Comparison of ENCODE assay signal across 23 cellular contexts in the genomic region with DNA sequence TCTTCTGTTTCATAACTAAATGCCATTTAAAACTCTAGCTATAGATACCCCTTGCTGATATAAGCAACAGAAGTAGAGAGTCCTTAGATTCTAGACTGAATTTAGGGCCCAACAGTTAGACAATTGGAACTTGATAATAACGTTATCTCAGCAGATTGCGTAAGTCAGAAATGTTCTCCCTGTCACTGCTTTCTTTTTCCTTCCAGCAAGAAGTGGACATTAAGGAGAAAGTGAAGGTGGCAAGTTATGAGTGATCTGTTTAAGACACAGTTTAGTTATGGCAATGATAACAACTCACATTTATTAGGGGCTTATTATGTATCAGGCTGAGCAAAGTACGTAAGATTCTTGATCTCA. TPM values are rescaled to one million over a fixed set of nuclear protein-coding genes. Genes with fewer than 3 reads are reported as not detected.
DNase-seq lines count a peak whose midpoint lies in the region; ATAC-seq and TF ChIP-seq lines count a peak whose summit lies in the region.
"Had no signal": no experiment of that assay in that cellular context is flagged by ENCODE, and none has a peak within 500 bp of the region (broad histone marks: within the 10 kb centered on the region; RNA-seq: fewer than 3 reads in every experiment).

No MANE protein-coding gene starts in this region.

- intact Hi-C loops in activated CD4-positive, alpha-beta T cell treated with anti-CD3 and anti-CD28 coated beads, Interleukin-2, amount 10 ng/mL, durations not matched to agents 24 days and 14 days (cut with micrococcal nuclease) = loop anchor here (1.0 to 10.0 kb wide), 8 partner anchors 8 to 1462 kb away; partner anchors contain the start of genes CD274, JAK2, PLPP6 and PUM3
- intact Hi-C loops in activated T-helper 2 cell treated with anti-CD3 and anti-CD28 coated beads, Interferon-gamma antibody, Interleukin-2, Interleukin-4, amounts not matched to agents 10 μg/mL and 5 μg/mL and 100 μg/mL, durations not matched to agents 14 hours and 24 hours and 36 hours (cut with micrococcal nuclease) = loop anchor here (1.0 to 10.0 kb wide), 7 partner anchors 8 to 1452 kb away; partner anchors contain the start of genes CDC37L1, PLGRKT and SLC1A1
- intact Hi-C loops in right lobe of liver (cut with DNase I) = no loop called here

- peak overlapping the region; percentile 83 for H3K27ac Mint-ChIP-seq in activated CD4-positive, alpha-beta T cell treated with anti-CD3 and anti-CD28 coated beads, Interleukin-2, amount 10 ng/mL, durations not matched to agents 24 days and 14 days
- peak overlapping the region; percentile 71 for H3K27ac Mint-ChIP-seq in activated T-helper 2 cell treated with anti-CD3 and anti-CD28 coated beads, Interferon-gamma antibody, Interleukin-2, Interleukin-4, amounts not matched to agents 10 μg/mL and 5 μg/mL and 100 μg/mL, durations not matched to agents 14 hours and 24 hours and 36 hours
- H3K27ac Mint-ChIP-seq: activated CD8-positive, alpha-beta memory T cell treated with anti-CD3 and anti-CD28 coated beads, Interleukin-2, amount 10 ng/mL, durations not matched to agents 7 days and 5 days; natural killer cell treated with Interleukin-12 subunit alpha and Interleukin-12 subunit beta and Interleukin-15 and Interleukin-18, amount 100 ng/mL, for 72 hours had no signal

- no peak overlapping the region; the same call in 1 of the 2 replicates for H3K9ac ChIP-seq in GM23248
- H3K9ac ChIP-seq: parathyroid adenoma had no signal

- TF ChIP-seq CTCF in right lobe of liver (IDR thresholded peaks at IDR 0.05) = no peak

- no peaks in the 10 kb centered on the region for H3K79me2 ChIP-seq in GM23248 (ENCODE audit: insufficient read depth)
- H3K79me2 ChIP-seq: parathyroid adenoma had no signal

- ATAC-seq in right lobe of liver (peak in 3 of 4 donors; percentile 9 to 17 (median 12)), GM19455 (IDR thresholded peaks at IDR 0.05; ENCODE audit: unreplicated experiment) (no peak)
- ATAC-seq: heart left ventricle; natural killer cell treated with Interleukin-12 subunit alpha and Interleukin-12 subunit beta and Interleukin-15 and Interleukin-18, amount 100 ng/mL, for 72 hours; sciatic nerve had no signal

- no peak for TF ChIP-seq POLR2A in right lobe of liver (IDR thresholded peaks at IDR 0.05)

- H3K4me3 Mint-ChIP-seq in activated CD4-positive, alpha-beta T cell treated with anti-CD3 and anti-CD28 coated beads, Interleukin-2, amount 10 ng/mL, durations not matched to agents 24 days and 14 days = peak overlapping the region; percentile 60
- no peak overlapping the region for H3K4me3 Mint-ChIP-seq in activated T-helper 2 cell treated with anti-CD3 and anti-CD28 coated beads, Interferon-gamma antibody, Interleukin-2, Interleukin-4, amounts not matched to agents 10 μg/mL and 5 μg/mL and 100 μg/mL, durations not matched to agents 14 hours and 24 hours and 36 hours (ENCODE audit: low read depth)
- H3K4me3 Mint-ChIP-seq: activated CD8-positive, alpha-beta memory T cell treated with anti-CD3 and anti-CD28 coated beads, Interleukin-2, amount 10 ng/mL, durations not matched to agents 7 days and 5 days; natural killer cell treated with Interleukin-12 subunit alpha and Interleukin-12 subunit beta and Interleukin-15 and Interleukin-18, amount 100 ng/mL, for 72 hours had no signal

- H3K9me3 ChIP-seq in GM23248 (ENCODE audit: low read depth) = no peaks in the 10 kb centered on the region
- H3K9me3 ChIP-seq in right lobe of liver = no peaks in the 10 kb centered on the region
- H3K9me3 ChIP-seq: BE2C, heart left ventricle, suprapubic skin had no signal

- WGBS in GM23248 (ENCODE audit: low coverage in 1 of 2, low lambda C conversion rate in 2 of 2, missing lambda C conversion rate in 2 of 2), 2 experiments = 79 to 80% methylated on average over 3 of the region's 3 CpGs
- 35% methylated on average over 3 of the region's 3 CpGs for WGBS in right lobe of liver (ENCODE audit: insufficient coverage, low coverage, low lambda C conversion rate, missing lambda C conversion rate)

- H3K27ac ChIP-seq in GM23248 (peak overlapping the region; percentile 85), right lobe of liver (peak overlapping the region; percentile 66 to 86 (median 66)), caudate nucleus (ENCODE audit: low read depth, low read length) (no peak overlapping the region)
- H3K27ac ChIP-seq: epithelial cell of prostate, heart left ventricle, parathyroid adenoma, suprapubic skin had no signal

- H3K36me3 ChIP-seq in GM23248 (ENCODE audit: low read depth) (no peaks in the 10 kb centered on the region), right lobe of liver (no peaks in the 10 kb centered on the region)
- H3K36me3 ChIP-seq: BE2C, heart left ventricle, suprapubic skin had no signal

- H2AFZ ChIP-seq in GM23248 = no peak overlapping the region
- H2AFZ ChIP-seq: parathyroid adenoma had no signal

- peaks cover 14% of the 10 kb centered on the region for H3K27me3 Mint-ChIP-seq in activated CD4-positive, alpha-beta T cell treated with anti-CD3 and anti-CD28 coated beads, Interleukin-2, amount 10 ng/mL, durations not matched to agents 24 days and 14 days
- peaks cover 9% of the 10 kb centered on the region for H3K27me3 Mint-ChIP-seq in activated T-helper 2 cell treated with anti-CD3 and anti-CD28 coated beads, Interferon-gamma antibody, Interleukin-2, Interleukin-4, amounts not matched to agents 10 μg/mL and 5 μg/mL and 100 μg/mL, durations not matched to agents 14 hours and 24 hours and 36 hours (ENCODE audit: low read depth)

- H3K9me3 Mint-ChIP-seq in activated CD4-positive, alpha-beta T cell treated with anti-CD3 and anti-CD28 coated beads, Interleukin-2, amount 10 ng/mL, durations not matched to agents 24 days and 14 days = no peaks in the 10 kb centered on the region
- H3K9me3 Mint-ChIP-seq in activated T-helper 2 cell treated with anti-CD3 and anti-CD28 coated beads, Interferon-gamma antibody, Interleukin-2, Interleukin-4, amounts not matched to agents 10 μg/mL and 5 μg/mL and 100 μg/mL, durations not matched to agents 14 hours and 24 hours and 36 hours = no peaks in the 10 kb centered on the region
- H3K9me3 Mint-ChIP-seq: natural killer cell treated with Interleukin-12 subunit alpha and Interleukin-12 subunit beta and Interleukin-15 and Interleukin-18, amount 100 ng/mL, for 72 hours had no signal

- peaks cover 48% of the 10 kb centered on the region for H3K4me1 Mint-ChIP-seq in activated CD4-positive, alpha-beta T cell treated with anti-CD3 and anti-CD28 coated beads, Interleukin-2, amount 10 ng/mL, durations not matched to agents 24 days and 14 days
- peaks cover 48% of the 10 kb centered on the region for H3K4me1 Mint-ChIP-seq in activated T-helper 2 cell treated with anti-CD3 and anti-CD28 coated beads, Interferon-gamma antibody, Interleukin-2, Interleukin-4, amounts not matched to agents 10 μg/mL and 5 μg/mL and 100 μg/mL, durations not matched to agents 14 hours and 24 hours and 36 hours (ENCODE audit: low read depth)

- H3K4me3 ChIP-seq in GM23248 (no peak overlapping the region), right lobe of liver (no peak overlapping the region)
- H3K4me3 ChIP-seq: heart left ventricle, suprapubic skin had no signal

- no peaks in the 10 kb centered on the region for H4K20me1 ChIP-seq in GM23248 (ENCODE audit: insufficient read depth)

- peak overlapping the region; percentile 33 for H3K4me2 ChIP-seq in GM23248 (ENCODE audit: unreplicated experiment)

- H3F3A ChIP-seq in GM23248 (ENCODE audit: insufficient read depth) = peaks cover 32% of the 10 kb centered on the region

- peaks cover 30% of the 10 kb centered on the region for H3K4me1 ChIP-seq in GM23248 (ENCODE audit: insufficient read depth)
- H3K4me1 ChIP-seq in right lobe of liver = peaks cover 0 to 28% (median 14%) of the 10 kb centered on the region in 4 donors
- H3K4me1 ChIP-seq: BE2C, parathyroid adenoma, suprapubic skin had no signal

- H3K27me3 ChIP-seq in GM23248 (replicated peaks; ENCODE audit: insufficient read depth) (no peaks in the 10 kb centered on the region), right lobe of liver (no peaks in the 10 kb centered on the region)
- H3K27me3 ChIP-seq: BE2C, heart left ventricle had no signal

- no peaks in the 10 kb centered on the region for H3K36me3 Mint-ChIP-seq in activated CD4-positive, alpha-beta T cell treated with anti-CD3 and anti-CD28 coated beads, Interleukin-2, amount 10 ng/mL, durations not matched to agents 24 days and 14 days (ENCODE audit: low read depth)
- H3K36me3 Mint-ChIP-seq in activated T-helper 2 cell treated with anti-CD3 and anti-CD28 coated beads, Interferon-gamma antibody, Interleukin-2, Interleukin-4, amounts not matched to agents 10 μg/mL and 5 μg/mL and 100 μg/mL, durations not matched to agents 14 hours and 24 hours and 36 hours (ENCODE audit: low read depth) = no peaks in the 10 kb centered on the region
- H3K36me3 Mint-ChIP-seq: activated CD8-positive, alpha-beta memory T cell treated with anti-CD3 and anti-CD28 coated beads, Interleukin-2, amount 10 ng/mL, durations not matched to agents 7 days and 5 days; natural killer cell treated with Interleukin-12 subunit alpha and Interleukin-12 subunit beta and Interleukin-15 and Interleukin-18, amount 100 ng/mL, for 72 hours had no signal

- DNase-seq in activated CD4-positive, alpha-beta T cell treated with anti-CD3 and anti-CD28 coated beads, Interleukin-2, amount 10 ng/mL, durations not matched to agents 24 days and 14 days = no peak
- DNase-seq in activated CD4-positive, alpha-beta T cell treated with anti-CD3 and anti-CD28 coated beads for 48 hours = no peak
- DNase-seq in GM23248 = no peak
- no peak for DNase-seq in activated T-helper 2 cell treated with anti-CD3 and anti-CD28 coated beads, Interferon-gamma antibody, Interleukin-2, Interleukin-4, amounts not matched to agents 10 μg/mL and 5 μg/mL and 100 μg/mL, durations not matched to agents 14 hours and 24 hours and 36 hours (ENCODE audit: low spot score)
- no peak for DNase-seq in right lobe of liver
- no peak for DNase-seq in caudate nucleus (lab: John Stamatoyannopoulos, UW)
- DNase-seq in C1 segment of cervical spinal cord (lab: John Stamatoyannopoulos, UW) = no peak
- DNase-seq: activated CD8-positive, alpha-beta memory T cell treated with anti-CD3 and anti-CD28 coated beads, Interleukin-2, amount 10 ng/mL, durations not matched to agents 7 days and 5 days; BE2C; GOT3; heart left ventricle; KBM-7; midbrain; NCI-H1092; NCI-H187 treated with DMSO at 0.1 percent for 48 hours; NCI-H774 had no signal

- in situ Hi-C loops in GM23248 (cut with MboI) = no loop called here

- no peaks in the 10 kb centered on the region for H3K9me2 ChIP-seq in GM23248 (ENCODE audit: insufficient read depth)

RNA-seq across cellular contexts. Expression of gene GLIS3, which starts 6.9 kb away (rescaled TPM):
- total RNA-seq in activated CD4-positive, alpha-beta T cell treated with anti-CD3 and anti-CD28 coated beads, Interleukin-2, amount 10 ng/mL, durations not matched to agents 24 days and 14 days = 1.3 and 1.8 TPM in 2 replicates
- total RNA-seq in GM23248 (2014; rRNA removed; shearing (Covaris generic)) = 19.6 and 23.3 TPM in 2 replicates
- polyA plus RNA-seq in GM23248 (2016; fragmentation: Nextera tagmentation; extraction: Ambion mirVana) = 4.9 and 6.2 TPM in 2 replicates
- 2.6 and 2.8 TPM in 2 replicates for total RNA-seq in activated T-helper 2 cell treated with anti-CD3 and anti-CD28 coated beads, Interferon-gamma antibody, Interleukin-2, Interleukin-4, amounts not matched to agents 10 μg/mL and 5 μg/mL and 100 μg/mL, durations not matched to agents 14 hours and 24 hours and 36 hours
- 10 to 100 TPM in 5 of 6 experiments, 1 to 10 TPM in 1; 9.6 to 17.7 (median 11.2) TPM for total RNA-seq in right lobe of liver
- total RNA-seq: OCI-LY7 had no signal

Comparison
In these comparisons a context has a peak if more than half of its experiments do, and no peak if none do; other contexts are left out.
1. intact Hi-C loops: an anchor here in activated CD4-positive, alpha-beta T cell treated with anti-CD3 and anti-CD28 coated beads, Interleukin-2, amount 10 ng/mL, durations not matched to agents 24 days and 14 days (1.0 to 10.0 kb wide) and activated T-helper 2 cell treated with anti-CD3 and anti-CD28 coated beads, Interferon-gamma antibody, Interleukin-2, Interleukin-4, amounts not matched to agents 10 μg/mL and 5 μg/mL and 100 μg/mL, durations not matched to agents 14 hours and 24 hours and 36 hours (1.0 to 10.0 kb wide); none called in right lobe of liver.